Comparison of ENCODE assay signal across 1 cellular context in the genomic region with DNA sequence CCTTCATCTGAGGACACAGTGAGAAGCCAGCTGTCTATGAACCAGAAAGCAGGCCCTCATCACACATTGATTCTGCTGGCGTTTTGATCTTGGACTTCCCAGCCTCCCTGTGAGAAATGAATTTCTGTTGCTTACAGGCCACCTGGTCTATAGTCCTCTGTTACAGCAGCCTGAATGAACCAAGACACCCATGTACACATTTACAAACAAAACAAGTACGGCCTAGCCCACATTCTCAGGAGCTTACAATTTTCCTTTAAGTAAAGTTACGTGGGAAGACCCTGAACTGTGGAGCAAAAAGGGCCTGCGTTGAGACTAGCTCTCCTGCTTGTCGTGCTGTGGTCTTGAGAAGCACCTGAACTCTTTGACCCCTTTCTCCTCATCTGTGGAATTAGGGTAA.
TF ChIP-seq lines count a peak whose summit lies in the region.

No MANE protein-coding gene starts in this region.

TF ChIP-seq in GM23338, 12 proteins besides CTCF, POLR2A, EP300 and RAD21 (continued from another document):
- TF ChIP-seq, protein P1, sequence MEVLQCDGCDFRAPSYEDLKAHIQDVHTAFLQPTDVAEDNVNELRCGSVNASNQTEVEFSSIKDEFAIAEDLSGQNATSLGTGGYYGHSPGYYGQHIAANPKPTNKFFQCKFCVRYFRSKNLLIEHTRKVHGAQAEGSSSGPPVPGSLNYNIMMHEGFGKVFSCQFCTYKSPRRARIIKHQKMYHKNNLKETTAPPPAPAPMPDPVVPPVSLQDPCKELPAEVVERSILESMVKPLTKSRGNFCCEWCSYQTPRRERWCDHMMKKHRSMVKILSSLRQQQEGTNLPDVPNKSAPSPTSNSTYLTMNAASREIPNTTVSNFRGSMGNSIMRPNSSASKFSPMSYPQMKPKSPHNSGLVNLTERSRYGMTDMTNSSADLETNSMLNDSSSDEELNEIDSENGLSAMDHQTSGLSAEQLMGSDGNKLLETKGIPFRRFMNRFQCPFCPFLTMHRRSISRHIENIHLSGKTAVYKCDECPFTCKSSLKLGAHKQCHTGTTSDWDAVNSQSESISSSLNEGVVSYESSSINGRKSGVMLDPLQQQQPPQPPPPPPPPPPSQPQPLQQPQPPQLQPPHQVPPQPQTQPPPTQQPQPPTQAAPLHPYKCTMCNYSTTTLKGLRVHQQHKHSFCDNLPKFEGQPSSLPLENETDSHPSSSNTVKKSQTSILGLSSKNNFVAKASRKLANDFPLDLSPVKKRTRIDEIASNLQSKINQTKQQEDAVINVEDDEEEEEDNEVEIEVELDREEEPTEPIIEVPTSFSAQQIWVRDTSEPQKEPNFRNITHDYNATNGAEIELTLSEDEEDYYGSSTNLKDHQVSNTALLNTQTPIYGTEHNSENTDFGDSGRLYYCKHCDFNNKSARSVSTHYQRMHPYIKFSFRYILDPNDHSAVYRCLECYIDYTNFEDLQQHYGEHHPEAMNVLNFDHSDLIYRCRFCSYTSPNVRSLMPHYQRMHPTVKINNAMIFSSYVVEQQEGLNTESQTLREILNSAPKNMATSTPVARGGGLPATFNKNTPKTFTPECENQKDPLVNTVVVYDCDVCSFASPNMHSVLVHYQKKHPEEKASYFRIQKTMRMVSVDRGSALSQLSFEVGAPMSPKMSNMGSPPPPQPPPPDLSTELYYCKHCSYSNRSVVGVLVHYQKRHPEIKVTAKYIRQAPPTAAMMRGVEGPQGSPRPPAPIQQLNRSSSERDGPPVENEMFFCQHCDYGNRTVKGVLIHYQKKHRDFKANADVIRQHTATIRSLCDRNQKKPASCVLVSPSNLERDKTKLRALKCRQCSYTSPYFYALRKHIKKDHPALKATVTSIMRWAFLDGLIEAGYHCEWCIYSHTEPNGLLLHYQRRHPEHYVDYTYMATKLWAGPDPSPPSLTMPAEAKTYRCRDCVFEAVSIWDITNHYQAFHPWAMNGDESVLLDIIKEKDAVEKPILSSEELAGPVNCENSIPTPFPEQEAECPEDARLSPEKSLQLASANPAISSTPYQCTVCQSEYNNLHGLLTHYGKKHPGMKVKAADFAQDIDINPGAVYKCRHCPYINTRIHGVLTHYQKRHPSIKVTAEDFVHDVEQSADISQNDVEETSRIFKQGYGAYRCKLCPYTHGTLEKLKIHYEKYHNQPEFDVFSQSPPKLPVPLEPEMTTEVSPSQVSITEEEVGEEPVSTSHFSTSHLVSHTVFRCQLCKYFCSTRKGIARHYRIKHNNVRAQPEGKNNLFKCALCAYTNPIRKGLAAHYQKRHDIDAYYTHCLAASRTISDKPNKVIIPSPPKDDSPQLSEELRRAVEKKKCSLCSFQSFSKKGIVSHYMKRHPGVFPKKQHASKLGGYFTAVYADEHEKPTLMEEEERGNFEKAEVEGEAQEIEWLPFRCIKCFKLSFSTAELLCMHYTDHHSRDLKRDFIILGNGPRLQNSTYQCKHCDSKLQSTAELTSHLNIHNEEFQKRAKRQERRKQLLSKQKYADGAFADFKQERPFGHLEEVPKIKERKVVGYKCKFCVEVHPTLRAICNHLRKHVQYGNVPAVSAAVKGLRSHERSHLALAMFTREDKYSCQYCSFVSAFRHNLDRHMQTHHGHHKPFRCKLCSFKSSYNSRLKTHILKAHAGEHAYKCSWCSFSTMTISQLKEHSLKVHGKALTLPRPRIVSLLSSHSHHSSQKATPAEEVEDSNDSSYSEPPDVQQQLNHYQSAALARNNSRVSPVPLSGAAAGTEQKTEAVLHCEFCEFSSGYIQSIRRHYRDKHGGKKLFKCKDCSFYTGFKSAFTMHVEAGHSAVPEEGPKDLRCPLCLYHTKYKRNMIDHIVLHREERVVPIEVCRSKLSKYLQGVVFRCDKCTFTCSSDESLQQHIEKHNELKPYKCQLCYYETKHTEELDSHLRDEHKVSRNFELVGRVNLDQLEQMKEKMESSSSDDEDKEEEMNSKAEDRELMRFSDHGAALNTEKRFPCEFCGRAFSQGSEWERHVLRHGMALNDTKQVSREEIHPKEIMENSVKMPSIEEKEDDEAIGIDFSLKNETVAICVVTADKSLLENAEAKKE (CRISPR knock-in tag; IDR thresholded peaks at IDR 0.05) = no peak
- TF ChIP-seq POLR2AphosphoS5 (IDR thresholded peaks at IDR 0.05; ENCODE audit: low read depth) (no peak), CREB1 (CRISPR knock-in tag; IDR thresholded peaks at IDR 0.05; ENCODE audit: low read depth) (no peak), STAT1 (IDR thresholded peaks at IDR 0.05; ENCODE audit: unreplicated experiment) (no peak)
